8 cellular contexts compared by ENCODE assay signal in genomic region chr17:28661635-28662526, GRCh38. TPM values are rescaled to one million over a fixed set of nuclear protein-coding genes. Genes with fewer than 3 reads are reported as not detected.
A peak's percentile ranks its signal among the peaks of the same experiment; 100 is the strongest.
DNase-seq lines count a peak whose midpoint lies in the region; ATAC-seq, FAIRE-seq and TF ChIP-seq lines count a peak whose summit lies in the region.

Gene SDF2 (minus strand): TSS chr17:28661906. CDS start chr17:28661876, 30 bp downstream.
Gene SUPT6H (plus strand): TSS chr17:28662205. CDS start chr17:28673402, 11,197 bp downstream.

- no peaks in the 10 kb centered on the region; a peak in 2 of 5 replicates for H3K27me3 ChIP-seq in HepG2 (ENCODE audit: control insufficient read depth in 1 of 2, insufficient read depth in 2 of 2, low read length in 2 of 2)

- intact Hi-C loops in CD14-positive monocyte (cut with micrococcal nuclease) (loop anchor here in 1 of 2 donors (2.0 to 5.0 kb wide), 2 partner anchors 17 to 55 kb away; partner anchors contain the start of genes BLTP2, RAB34 and RPL23A), HepG2 (cut with micrococcal nuclease; ENCODE audit: unreplicated experiment) (loop anchor here (5.0 kb wide), 1 partner anchor 35 kb away; no protein-coding TSS in a partner anchor)

- H2AFZ ChIP-seq in HepG2 (ENCODE audit: low read length), result peak within 1 kb of the TSS; percentile 97

- peaks cover 52% of the 10 kb centered on the region for H3K4me1 ChIP-seq in HepG2 (ENCODE audit: insufficient read depth, low read length)

- in situ Hi-C loops in HepG2 (cut with HindIII; ENCODE audit: extremely low pct_ligation_motif_present, low pct_unique_long_range_greater_than_20kb), result no loop called here

- H3K4me3 Mint-ChIP-seq in CD14-positive monocyte, result peak within 1 kb of the TSS; percentile 97 to 99

- TF ChIP-seq POLR2A in HepG2 (IDR thresholded peaks at IDR 0.05; ENCODE audit: insufficient read depth in 1 of 2, low read depth in 2 of 2, low read length in 2 of 2), result peak; percentile 73 to 81

- H3K27me3 Mint-ChIP-seq in CD14-positive monocyte (ENCODE audit: low read depth in 3 of 3), result peaks cover 0 to 2% (median 0%) of the 10 kb centered on the region in 3 donors

- peaks cover 39 to 41% of the 10 kb centered on the region in 2 donors for H3K36me3 Mint-ChIP-seq in CD14-positive monocyte

- DNase-seq in CD14-positive monocyte (ENCODE audit: low spot score) (peak; percentile 90), NCI-H748 (lab: John Stamatoyannopoulos, UW; ENCODE audit: unreplicated experiment) (peak; percentile 91), dedifferentiated amniotic fluid mesenchymal stem cell (ENCODE audit: extremely low spot score) (peak; percentile 83), HepG2 (ENCODE audit: low spot score) (peak; percentile 81)
- peak; percentile 91 for DNase-seq in activated CD4-positive, alpha-beta T cell treated with anti-CD3 and anti-CD28 coated beads, Interleukin-2, amount 50 U/mL, for 1 hour
- peak; percentile 96 for DNase-seq in stimulated activated CD4-positive, alpha-beta T cell treated with anti-CD3 and anti-CD28 coated beads, Interleukin-4, amount 100 ng/mL, for 1 hour

- H3K4me1 Mint-ChIP-seq in CD14-positive monocyte, result peaks cover 35% of the 10 kb centered on the region

- no peaks in the 10 kb centered on the region for H3K9me3 ChIP-seq in HepG2 (ENCODE audit: low read length)

- peaks cover 1 to 13% of the 10 kb centered on the region in 2 experiments; a peak in 4 of 5 replicates for H3K36me3 ChIP-seq in HepG2 (replicated peaks in 1 of 2; ENCODE audit: control insufficient read depth in 1 of 2, insufficient read depth in 2 of 2, low read length in 2 of 2)

- CTCF ChIA-PET in HepG2 (lab: Yijun Ruan, JAX; ENCODE audit: low intra/inter-chr PET ratio, low total read pairs), result interaction anchor here (1.4 kb wide), 1 partner anchor 15 kb away, joined by 3 read pairs; no protein-coding TSS in a partner anchor

- BruUV-seq in HepG2 (replicated peaks; lab: Mats Ljungman, UMichigan), result TSS peak; percentile 78

- TF ChIP-seq EP300 in HepG2 (IDR thresholded peaks at IDR 0.05; ENCODE audit: low read depth in 2 of 2, low read length in 2 of 2) (no peak), HepG2 (CRISPR knock-in tag; IDR thresholded peaks at IDR 0.05; ENCODE audit: borderline replicate concordance) (no peak)

- H3K79me2 ChIP-seq in HepG2 (ENCODE audit: insufficient read depth, low read length), result peaks cover 75% of the 10 kb centered on the region

- peak within 1 kb of the TSS; percentile 99 to 100 (median 100) for H3K27ac Mint-ChIP-seq in CD14-positive monocyte

- ATAC-seq in GM19328 (IDR thresholded peaks at IDR 0.05; ENCODE audit: unreplicated experiment), result peak; percentile 86
- ATAC-seq in HG03520 (IDR thresholded peaks at IDR 0.05; ENCODE audit: unreplicated experiment), result peak; percentile 67
- peak; percentile 92 for ATAC-seq in HepG2

- FAIRE-seq in HepG2 (lab: Jason Lieb, UNC), result peak; percentile 36

- POLR2A ChIA-PET in HepG2 (lab: Yijun Ruan, JAX), result interaction anchor here (0.8 to 5.2 kb wide), 19 partner anchors 11 to 290 kb away, joined by 3 to 69 read pairs (median 6); partner anchors contain the start of genes BLTP2, NEK8, PROCA1 and RPL23A

- TF ChIP-seq RAD21 in HepG2 (CRISPR knock-in tag; IDR thresholded peaks at IDR 0.05), result no peak

- H3K27ac ChIP-seq in HepG2 (ENCODE audit: extremely low read length, insufficient read depth, low read length), result peak within 1 kb of the TSS; percentile 91

- H3K4me2 ChIP-seq in HepG2 (ENCODE audit: low read depth, low read length), result peak within 1 kb of the TSS; percentile 94

- TF ChIP-seq CTCF in CD14-positive monocyte (IDR thresholded peaks at IDR 0.05) (no peak), HepG2 (CRISPR knock-in tag; IDR thresholded peaks at IDR 0.05) (no peak)

- peaks cover 0 to 7% (median 2%) of the 10 kb centered on the region in 7 donors for H3K9me3 Mint-ChIP-seq in CD14-positive monocyte

- H4K20me1 ChIP-seq in HepG2 (ENCODE audit: insufficient read depth, low read length), result no peaks in the 10 kb centered on the region; the same call in none of the 2 replicates

- WGBS in HepG2 (ENCODE audit: low lambda C conversion rate), result under 1% methylated on average over 30 of the region's 66 CpGs

- peak within 1 kb of the TSS; percentile 73 to 91 (median 88) for H3K4me3 ChIP-seq in HepG2 (replicated peaks in 1 of 3; ENCODE audit: insufficient read depth in 1 of 3, low read depth in 2 of 3, low read length in 3 of 3)

- peak within 1 kb of the TSS; percentile 94 for H3K9ac ChIP-seq in HepG2 (ENCODE audit: insufficient read depth, low read depth, low read length)

TF ChIP-seq in HepG2, 621 proteins besides CTCF, POLR2A, EP300 and RAD21 (continues in another document):
- TF ChIP-seq NFATC3 (CRISPR knock-in tag; IDR thresholded peaks at IDR 0.05) (no peak), ZSCAN12 (CRISPR knock-in tag; IDR thresholded peaks at IDR 0.05) (no peak), HNF1B (CRISPR knock-in tag; IDR thresholded peaks at IDR 0.05) (peak; percentile 39)

RNA-seq across cellular contexts. Expression of gene SDF2, which starts in this region (rescaled TPM):
- polyA plus RNA-seq in CD14-positive monocyte, result 100 to 1,000 TPM in 1 of 2 donors, 10 to 100 TPM in 1; 84.5 to 103 TPM
- 39.1 and 58.2 TPM in 2 replicates for total RNA-seq in HepG2 (2016; rRNA removed; fragmentation: Illumina TruSeq; extraction: Trizol)
- total RNA-seq in HepG2 (2016; cell fraction: cytosol; rRNA removed; fragmentation: Illumina TruSeq; extraction: Trizol; ENCODE audit: low read depth), result 11.6 and 16.0 TPM in 2 replicates
- 42.4 and 63.3 TPM in 2 replicates for total RNA-seq in HepG2 (2016; cell fraction: insoluble cytoplasmic fraction; rRNA removed; fragmentation: Illumina TruSeq; extraction: Trizol)
- 23.7 and 24.7 TPM in 2 replicates for total RNA-seq in HepG2 (2016; cell fraction: membrane; rRNA removed; fragmentation: Illumina TruSeq; extraction: Trizol)
- total RNA-seq in HepG2 (2016; cell fraction: nucleus; rRNA removed; fragmentation: Illumina TruSeq; extraction: Trizol), result 43.5 and 51.7 TPM in 2 replicates
- 58.4 and 61.2 TPM in 2 replicates for polyA plus RNA-seq in HepG2 (2011; rRNA removed)
- 59.3 and 65.1 TPM in 2 replicates for polyA plus RNA-seq in HepG2 (2011; cell fraction: cytosol; rRNA removed)
- 24.0 and 30.6 TPM in 2 replicates for polyA plus RNA-seq in HepG2 (2011; cell fraction: nucleus; rRNA removed)
- polyA plus RNA-seq in HepG2 (2012), result 36.3 and 49.1 TPM in 2 replicates
- 10.7 and 11.1 TPM in 2 replicates for polyA plus RNA-seq in HepG2 (2016; cell fraction: cytosol; fragmentation: Illumina TruSeq; extraction: Trizol; ENCODE audit: low read depth)
- 34.5 and 36.3 TPM in 2 replicates for polyA plus RNA-seq in HepG2 (2016; cell fraction: insoluble cytoplasmic fraction; fragmentation: Illumina TruSeq; extraction: Trizol; ENCODE audit: low read depth)
- 16.8 and 18.4 TPM in 2 replicates for polyA plus RNA-seq in HepG2 (2016; cell fraction: membrane; fragmentation: Illumina TruSeq; extraction: Trizol; ENCODE audit: low read depth)
- polyA plus RNA-seq in HepG2 (2016; cell fraction: nucleus; fragmentation: Illumina TruSeq; extraction: Trizol; ENCODE audit: insufficient read depth, low read depth), result 87.7 and 89.2 TPM in 2 replicates
- 42.9 and 55.0 TPM in 2 replicates for polyA minus RNA-seq in HepG2 (2011; rRNA and poly(A)+ RNA removed; ENCODE audit: low replicate concordance)
- 19.1 and 20.8 TPM in 2 replicates for polyA minus RNA-seq in HepG2 (2011; cell fraction: cytosol; rRNA and poly(A)+ RNA removed)
- polyA minus RNA-seq in HepG2 (2011; cell fraction: nucleus; rRNA and poly(A)+ RNA removed), result 14.3 and 19.9 TPM in 2 replicates

RNA-seq across cellular contexts. Expression of gene SUPT6H, which starts in this region (rescaled TPM):
- polyA plus RNA-seq in CD14-positive monocyte (1 to 10 TPM; 3.8 to 7.8 TPM), HepG2 (2011; rRNA removed) (32.7 and 38.0 TPM in 2 replicates)
- total RNA-seq in HepG2 (2016; rRNA removed; fragmentation: Illumina TruSeq; extraction: Trizol), result 39.9 TPM in 2 replicates
- 11.6 and 12.4 TPM in 2 replicates for total RNA-seq in HepG2 (2016; cell fraction: cytosol; rRNA removed; fragmentation: Illumina TruSeq; extraction: Trizol; ENCODE audit: low read depth)
- total RNA-seq in HepG2 (2016; cell fraction: insoluble cytoplasmic fraction; rRNA removed; fragmentation: Illumina TruSeq; extraction: Trizol), result 35.6 and 40.5 TPM in 2 replicates
- 14.0 and 14.2 TPM in 2 replicates for total RNA-seq in HepG2 (2016; cell fraction: membrane; rRNA removed; fragmentation: Illumina TruSeq; extraction: Trizol)
- total RNA-seq in HepG2 (2016; cell fraction: nucleus; rRNA removed; fragmentation: Illumina TruSeq; extraction: Trizol), result 44.5 and 52.4 TPM in 2 replicates
- polyA plus RNA-seq in HepG2 (2011; cell fraction: cytosol; rRNA removed), result 15.3 and 15.7 TPM in 2 replicates
- polyA plus RNA-seq in HepG2 (2011; cell fraction: nucleus; rRNA removed), result 43.4 and 50.4 TPM in 2 replicates
- polyA plus RNA-seq in HepG2 (2012), result 37.9 and 44.2 TPM in 2 replicates
- polyA plus RNA-seq in HepG2 (2016; cell fraction: cytosol; fragmentation: Illumina TruSeq; extraction: Trizol; ENCODE audit: low read depth), result 1.8 and 2.1 TPM in 2 replicates
- polyA plus RNA-seq in HepG2 (2016; cell fraction: insoluble cytoplasmic fraction; fragmentation: Illumina TruSeq; extraction: Trizol; ENCODE audit: low read depth), result 25.9 and 35.1 TPM in 2 replicates
- 3.2 and 4.2 TPM in 2 replicates for polyA plus RNA-seq in HepG2 (2016; cell fraction: membrane; fragmentation: Illumina TruSeq; extraction: Trizol; ENCODE audit: low read depth)
- polyA plus RNA-seq in HepG2 (2016; cell fraction: nucleus; fragmentation: Illumina TruSeq; extraction: Trizol; ENCODE audit: insufficient read depth, low read depth), result 83.1 and 98.8 TPM in 2 replicates
- 95.5 and 107 TPM in 2 replicates for polyA minus RNA-seq in HepG2 (2011; rRNA and poly(A)+ RNA removed; ENCODE audit: low replicate concordance)
- polyA minus RNA-seq in HepG2 (2011; cell fraction: cytosol; rRNA and poly(A)+ RNA removed), result 25.8 and 29.5 TPM in 2 replicates
- polyA minus RNA-seq in HepG2 (2011; cell fraction: nucleus; rRNA and poly(A)+ RNA removed), result 70.4 and 73.5 TPM in 2 replicates

Comparison
In these comparisons a context has a peak if more than half of its experiments do, and no peak if none do; other contexts are left out.
1. Peak in every context shown above with its lines: DNase-seq, ATAC-seq, H3K4me3 ChIP-seq and H3K27ac ChIP-seq.